Comparison of ENCODE assay signal across 8 cellular contexts in the genomic region with DNA sequence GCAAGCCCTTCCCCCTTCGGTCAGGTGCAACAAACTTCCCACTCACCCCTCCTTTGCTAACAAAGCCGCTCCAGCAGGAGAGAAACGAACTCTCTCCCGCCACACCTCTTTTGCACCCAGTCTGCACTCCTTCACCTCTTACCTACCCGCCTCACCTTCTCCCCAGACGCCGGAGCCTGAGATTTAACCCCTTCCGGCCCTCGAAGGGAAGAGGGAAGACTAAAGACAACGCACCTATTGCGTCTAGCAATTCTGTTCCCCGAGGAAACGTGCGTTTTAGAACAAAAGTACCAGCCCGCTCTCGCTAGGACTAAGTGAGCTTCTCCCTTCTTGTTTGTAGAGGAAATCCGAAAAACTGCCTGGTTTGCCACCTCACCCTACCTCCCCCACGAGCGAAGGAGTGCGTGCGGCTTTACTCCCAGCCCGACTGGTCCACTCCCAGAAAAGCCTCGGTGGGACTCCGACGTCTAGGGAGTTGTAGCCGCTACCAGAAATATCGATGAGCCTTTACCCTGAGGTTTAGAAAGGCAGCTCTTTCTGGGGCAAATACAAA.
DNase-seq lines count a peak whose midpoint lies in the region; ATAC-seq and TF ChIP-seq lines count a peak whose summit lies in the region.

No MANE protein-coding gene starts in this region.

- peak overlapping the region; percentile 94 to 96 for H3K27ac ChIP-seq in coronary artery

- peak; percentile 78 for DNase-seq in Ammon's horn (ENCODE audit: low spot score)
- DNase-seq in NCI-H446 treated with DMSO at 0.1 percent for 48 hours (lab: John Stamatoyannopoulos, UW) = peak; percentile 67
- DNase-seq in activated CD4-positive, alpha-beta T cell treated with anti-CD3 and anti-CD28 coated beads for 4 hours = peak; percentile 62 to 67
- peak; percentile 82 for DNase-seq in coronary artery (ENCODE audit: low spot score)
- DNase-seq in left kidney (ENCODE audit: low read depth, low spot score) = peak; percentile 93
- peak; percentile 70 to 73 for DNase-seq in stimulated activated CD4-positive, alpha-beta T cell treated with anti-CD3 and anti-CD28 coated beads, Interleukin-2, amount 100 ng/mL, for 24 hours

- peak overlapping the region; percentile 90 for H3K4me3 ChIP-seq in coronary artery

- ATAC-seq in GM19043 (IDR thresholded peaks at IDR 0.05; ENCODE audit: low read depth, unreplicated experiment) = peak; percentile 58
- peak; percentile 53 for ATAC-seq in HG03342 (IDR thresholded peaks at IDR 0.05; ENCODE audit: unreplicated experiment)

- TF ChIP-seq CTCF in coronary artery (IDR thresholded peaks at IDR 0.05) = no peak

Comparison
In these comparisons a context has a peak if more than half of its experiments do, and no peak if none do; other contexts are left out.
1. Peak in every context shown above with its lines: DNase-seq, ATAC-seq, H3K4me3 ChIP-seq and H3K27ac ChIP-seq.